ENCODE assay signal across 1 cellular context in the genomic region with DNA sequence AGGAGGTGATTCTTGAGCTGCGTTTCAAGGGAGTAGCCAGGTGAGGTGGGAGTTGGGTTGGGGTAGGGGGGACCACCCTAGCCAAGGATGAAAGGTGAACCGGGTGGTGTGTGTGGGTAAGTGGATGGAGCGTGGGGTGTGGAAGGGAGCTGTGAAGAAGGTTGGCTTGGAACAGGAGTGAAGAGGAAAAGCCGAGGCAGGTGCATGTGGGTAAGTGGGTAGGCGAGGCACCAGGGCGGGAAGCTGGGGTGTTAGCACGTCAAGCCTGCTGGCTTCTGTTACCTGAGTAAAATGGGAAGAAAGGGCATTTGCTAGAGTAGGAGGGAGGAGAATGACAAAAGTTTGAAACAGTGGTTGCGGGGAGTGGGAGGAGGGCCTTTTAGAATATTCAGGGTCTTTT.
TF ChIP-seq lines count a peak whose summit lies in the region.

No MANE protein-coding gene starts in this region.

TF ChIP-seq in A549, 52 proteins besides CTCF, POLR2A, EP300 and RAD21 (continued from another document):
- TF ChIP-seq, protein P1, sequence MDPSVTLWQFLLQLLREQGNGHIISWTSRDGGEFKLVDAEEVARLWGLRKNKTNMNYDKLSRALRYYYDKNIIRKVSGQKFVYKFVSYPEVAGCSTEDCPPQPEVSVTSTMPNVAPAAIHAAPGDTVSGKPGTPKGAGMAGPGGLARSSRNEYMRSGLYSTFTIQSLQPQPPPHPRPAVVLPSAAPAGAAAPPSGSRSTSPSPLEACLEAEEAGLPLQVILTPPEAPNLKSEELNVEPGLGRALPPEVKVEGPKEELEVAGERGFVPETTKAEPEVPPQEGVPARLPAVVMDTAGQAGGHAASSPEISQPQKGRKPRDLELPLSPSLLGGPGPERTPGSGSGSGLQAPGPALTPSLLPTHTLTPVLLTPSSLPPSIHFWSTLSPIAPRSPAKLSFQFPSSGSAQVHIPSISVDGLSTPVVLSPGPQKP (IDR thresholded peaks at IDR 0.05; ENCODE audit: low read depth, low read length): no peak
- TF ChIP-seq HOXA7 (CRISPR knock-in tag; IDR thresholded peaks at IDR 0.05) (no peak), FOXS1 (CRISPR knock-in tag; IDR thresholded peaks at IDR 0.05) (no peak), RNF2 (IDR thresholded peaks at IDR 0.05; ENCODE audit: borderline replicate concordance, low read depth) (no peak), HOXB13 (CRISPR knock-in tag; IDR thresholded peaks at IDR 0.05; ENCODE audit: low read depth) (no peak), ZSCAN20 (CRISPR knock-in tag; IDR thresholded peaks at IDR 0.05) (no peak), CBX8 (IDR thresholded peaks at IDR 0.05) (no peak), CHD4 (IDR thresholded peaks at IDR 0.05; ENCODE audit: borderline replicate concordance) (no peak), MAFK (IDR thresholded peaks at IDR 0.05; ENCODE audit: partially characterized antibody) (no peak), SMC3 (IDR thresholded peaks at IDR 0.05) (no peak)
- TF ChIP-seq, protein P2, sequence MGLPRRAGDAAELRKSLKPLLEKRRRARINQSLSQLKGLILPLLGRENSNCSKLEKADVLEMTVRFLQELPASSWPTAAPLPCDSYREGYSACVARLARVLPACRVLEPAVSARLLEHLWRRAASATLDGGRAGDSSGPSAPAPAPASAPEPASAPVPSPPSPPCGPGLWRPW (IDR thresholded peaks at IDR 0.05): no peak
